In genomic region chr2:122203523-122203922, GRCh38 we compare ENCODE assay signal across 11 cellular contexts.
DNase-seq lines count a peak whose midpoint lies in the region; ATAC-seq and TF ChIP-seq lines count a peak whose summit lies in the region.
"Had no signal": no experiment of that assay in that cellular context is flagged by ENCODE, and none has a peak within 500 bp of the region (broad histone marks: within the 10 kb centered on the region; RNA-seq: fewer than 3 reads in every experiment).

No MANE protein-coding gene starts in this region.

- H3K27me3 ChIP-seq in mesenchymal stem cell (ENCODE audit: control insufficient read depth in 1 of 2, insufficient read depth in 1 of 2, low read length in 2 of 2) (peaks cover 0 to 71% of the 10 kb centered on the region in 2 experiments), lower lobe of right lung (ENCODE audit: low read depth) (no peaks in the 10 kb centered on the region)

- no peak overlapping the region for H2AFZ ChIP-seq in mesenchymal stem cell (ENCODE audit: low read depth, low read length)

- H3K4me3 ChIP-seq in mesenchymal stem cell (ENCODE audit: insufficient read depth in 1 of 2, low read depth in 1 of 2, low read length in 2 of 2) (no peak overlapping the region), lower lobe of right lung (no peak overlapping the region)
- H3K4me3 ChIP-seq: K562 had no signal

- H3K14ac ChIP-seq in mesenchymal stem cell (ENCODE audit: low read length in 2 of 2) = no peak overlapping the region

- H3K4me1 ChIP-seq in mesenchymal stem cell (ENCODE audit: control insufficient read depth, insufficient read depth, low read depth, low read length) = no peaks in the 10 kb centered on the region
- no peaks in the 10 kb centered on the region for H3K4me1 ChIP-seq in lower lobe of right lung

- H3K36me3 ChIP-seq in mesenchymal stem cell (ENCODE audit: control insufficient read depth in 1 of 2, insufficient read depth in 2 of 2, low read depth in 1 of 2, low read length in 2 of 2) (no peaks in the 10 kb centered on the region), lower lobe of right lung (no peaks in the 10 kb centered on the region)

- H2AK5ac ChIP-seq in mesenchymal stem cell (ENCODE audit: low read length, severe bottlenecking) = no peak overlapping the region

- 72% methylated on average over 4 of the region's 4 CpGs for WGBS in mesenchymal stem cell

- no peak overlapping the region for H2BK5ac ChIP-seq in mesenchymal stem cell (ENCODE audit: low read depth, low read length, poor library complexity, severe bottlenecking)

- no peak overlapping the region for H3K27ac ChIP-seq in mesenchymal stem cell (ENCODE audit: low read length, poor library complexity, severe bottlenecking)
- H3K27ac ChIP-seq in lower lobe of right lung = no peak overlapping the region

- DNase-seq in H4 (ENCODE audit: low spot score) (peak; percentile 39), NCI-H69 (lab: John Stamatoyannopoulos, UW) (peak; percentile 48), fibroblast of gingiva (ENCODE audit: low read depth) (peak; percentile 70), renal cortical epithelial cell (ENCODE audit: low read depth) (peak; percentile 95), mesenchymal stem cell (no peak), NCI-H82 treated with DMSO at 0.1 percent for 48 hours (lab: John Stamatoyannopoulos, UW; ENCODE audit: unreplicated experiment) (no peak), lower lobe of right lung (no peak)
- DNase-seq: activated B cell treated with CpG ODN at 0.5 μM for 24 hours, small intestine had no signal

- H3K23ac ChIP-seq in mesenchymal stem cell (ENCODE audit: low read length in 2 of 2) = no peak overlapping the region

- intact Hi-C loops in lower lobe of right lung (cut with DNase I) = no loop called here

- TF ChIP-seq CTCF in lower lobe of right lung (IDR thresholded peaks at IDR 0.05) = no peak

- no peak overlapping the region for H2BK120ac ChIP-seq in mesenchymal stem cell (ENCODE audit: low read depth, low read length)

- no peak overlapping the region for H3K4ac ChIP-seq in mesenchymal stem cell (ENCODE audit: low read depth in 1 of 2, low read length in 2 of 2)

- no peak overlapping the region for H4K8ac ChIP-seq in mesenchymal stem cell (ENCODE audit: low read length)

- no peaks in the 10 kb centered on the region for H3K79me1 ChIP-seq in mesenchymal stem cell (replicated peaks; ENCODE audit: low read length, poor library complexity, severe bottlenecking)

- no peak overlapping the region for H4K91ac ChIP-seq in mesenchymal stem cell (ENCODE audit: low read length)

- no peak overlapping the region for H3K9ac ChIP-seq in mesenchymal stem cell (ENCODE audit: low read length)

- no peak overlapping the region for H2BK12ac ChIP-seq in mesenchymal stem cell (ENCODE audit: low read length in 2 of 2)

- no peak overlapping the region for H2BK15ac ChIP-seq in mesenchymal stem cell (ENCODE audit: low read depth, poor library complexity, severe bottlenecking)

- no peak overlapping the region for H3K18ac ChIP-seq in mesenchymal stem cell (ENCODE audit: low read depth in 1 of 2, low read length in 2 of 2)

- ATAC-seq in activated CD4-positive, CD25-positive, alpha-beta regulatory T cell treated with anti-CD3 and anti-CD28 coated beads, Interleukin-2, amount 50 U/mL, for 24 hours = no peak
- no peak for ATAC-seq in lower lobe of right lung
- ATAC-seq: K562 had no signal

- H3K4me2 ChIP-seq in mesenchymal stem cell (ENCODE audit: low read length, poor library complexity, severe bottlenecking) = no peak overlapping the region

- H3K9me3 ChIP-seq in mesenchymal stem cell (ENCODE audit: control insufficient read depth, low read length) = peaks cover 15% of the 10 kb centered on the region
- no peaks in the 10 kb centered on the region for H3K9me3 ChIP-seq in lower lobe of right lung

Comparison
In these comparisons a context has a peak if more than half of its experiments do, and no peak if none do; other contexts are left out.
1. DNase-seq: peak in H4 (single experiment), NCI-H69 (single experiment), fibroblast of gingiva (single experiment) and renal cortical epithelial cell (single experiment); none in mesenchymal stem cell (single experiment), NCI-H82 treated with DMSO at 0.1 percent for 48 hours (single experiment) and lower lobe of right lung (single experiment).